8 cellular contexts compared by ENCODE assay signal in the genomic region with DNA sequence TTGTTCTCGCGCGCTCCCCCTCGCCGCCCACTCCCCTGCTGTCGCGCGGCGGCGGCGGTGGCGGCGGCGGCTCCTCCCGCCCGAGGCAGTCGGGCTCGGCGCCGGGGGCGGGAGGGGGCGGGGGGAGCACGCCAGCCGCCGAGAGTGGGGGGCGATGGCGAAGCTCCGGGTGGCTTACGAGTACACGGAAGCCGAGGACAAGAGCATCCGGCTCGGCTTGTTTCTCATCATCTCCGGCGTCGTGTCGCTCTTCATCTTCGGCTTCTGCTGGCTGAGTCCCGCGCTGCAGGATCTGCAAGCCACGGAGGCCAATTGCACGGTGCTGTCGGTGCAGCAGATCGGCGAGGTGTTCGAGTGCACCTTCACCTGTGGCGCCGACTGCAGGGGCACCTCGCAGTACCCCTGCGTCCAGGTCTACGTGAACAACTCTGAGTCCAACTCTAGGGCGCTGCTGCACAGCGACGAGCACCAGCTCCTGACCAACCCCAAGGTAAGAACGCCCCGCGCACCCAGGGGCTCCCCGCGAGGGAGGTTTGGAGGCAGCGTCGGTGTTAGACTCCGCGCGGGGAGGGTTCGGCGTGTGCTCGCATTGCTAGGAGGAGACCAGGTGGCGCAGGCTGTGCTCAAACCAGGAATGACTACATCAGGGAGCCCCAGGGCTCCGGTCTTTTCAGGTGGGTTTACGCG. TPM values are rescaled to one million over a fixed set of nuclear protein-coding genes. Genes with fewer than 3 reads are reported as not detected.
DNase-seq lines count a peak whose midpoint lies in the region; ATAC-seq and TF ChIP-seq lines count a peak whose summit lies in the region.

No MANE protein-coding gene starts in this region.

- H3K27me3 ChIP-seq in left ventricle myocardium inferior (ENCODE audit: low read depth), result peaks cover 13% of the 10 kb centered on the region

- peaks cover 15% of the 10 kb centered on the region for H3K27me3 Mint-ChIP-seq in activated naive CD8-positive, alpha-beta T cell treated with anti-CD3 and anti-CD28 coated beads for 36 hours

- ATAC-seq in GM21526 (IDR thresholded peaks at IDR 0.05; ENCODE audit: low FRiP score, unreplicated experiment), result peak; percentile 58

- intact Hi-C loops in left ventricle myocardium inferior (cut with micrococcal nuclease), result no loop called here

- H3K36me3 ChIP-seq in left ventricle myocardium inferior, result no peaks in the 10 kb centered on the region

- peak overlapping the region; percentile 57 for H3K27ac Mint-ChIP-seq in activated naive CD8-positive, alpha-beta T cell treated with anti-CD3 and anti-CD28 coated beads for 36 hours

- DNase-seq in DMS53 treated with DMSO at 0.1 percent for 48 hours (lab: John Stamatoyannopoulos, UW; ENCODE audit: unreplicated experiment), result peak; percentile 58
- peak; percentile 45 for DNase-seq in HuH-7.5 (ENCODE audit: low spot score)
- peak; percentile 3 to 25 for DNase-seq in SW 1271 (lab: John Stamatoyannopoulos, UW)
- DNase-seq in activated naive CD8-positive, alpha-beta T cell treated with anti-CD3 and anti-CD28 coated beads for 36 hours, result peak; percentile 63
- peak; percentile 25 for DNase-seq in left ventricle myocardium inferior
- DNase-seq in putamen (ENCODE audit: low spot score), result peak; percentile 53
- no peak for DNase-seq in COLO829 (ENCODE audit: low spot score)

- H3K4me1 ChIP-seq in left ventricle myocardium inferior, result peaks cover 27% of the 10 kb centered on the region

- H3K9me3 ChIP-seq in left ventricle myocardium inferior (replicated peaks), result no peaks in the 10 kb centered on the region

- peak overlapping the region; percentile 44 for H3K27ac ChIP-seq in left ventricle myocardium inferior (replicated peaks)

- peak overlapping the region; percentile 82 for H3K4me3 ChIP-seq in left ventricle myocardium inferior

- no peaks in the 10 kb centered on the region for H3K36me3 Mint-ChIP-seq in activated naive CD8-positive, alpha-beta T cell treated with anti-CD3 and anti-CD28 coated beads for 36 hours

- H3K9me3 Mint-ChIP-seq in activated naive CD8-positive, alpha-beta T cell treated with anti-CD3 and anti-CD28 coated beads for 36 hours, result no peaks in the 10 kb centered on the region

- TF ChIP-seq CTCF in left ventricle myocardium inferior (IDR thresholded peaks at IDR 0.05; ENCODE audit: borderline replicate concordance), result no peak

- peak overlapping the region; percentile 90 for H3K4me3 Mint-ChIP-seq in activated naive CD8-positive, alpha-beta T cell treated with anti-CD3 and anti-CD28 coated beads for 36 hours

- peaks cover 26% of the 10 kb centered on the region for H3K4me1 Mint-ChIP-seq in activated naive CD8-positive, alpha-beta T cell treated with anti-CD3 and anti-CD28 coated beads for 36 hours

RNA-seq across cellular contexts. Expression of gene KCNMB4, which starts 0.6 kb away (rescaled TPM):
- 1 to 10 TPM in 1 of 2 experiments, under 1 TPM in 1; 0.82 to 1.0 TPM for total RNA-seq in activated naive CD8-positive, alpha-beta T cell treated with anti-CD3 and anti-CD28 coated beads for 36 hours
- total RNA-seq in left ventricle myocardium inferior, result 1.4 TPM
